ENCODE assay signal across 11 cellular contexts in genomic region chr11:34223021-34223813, GRCh38.
DNase-seq lines count a peak whose midpoint lies in the region; ATAC-seq, FAIRE-seq and TF ChIP-seq lines count a peak whose summit lies in the region.
"Had no signal": no experiment of that assay in that cellular context is flagged by ENCODE, and none has a peak within 500 bp of the region (broad histone marks: within the 10 kb centered on the region; RNA-seq: fewer than 3 reads in every experiment).

No MANE protein-coding gene starts in this region.

- no peak overlapping the region for H3K4me3 ChIP-seq in IMR-90 (ENCODE audit: insufficient read depth, low read depth, low read length)
- H3K4me3 ChIP-seq: vagina had no signal

- H3K27me3 Mint-ChIP-seq in nephron progenitor cell (ENCODE audit: low read depth, poor library complexity) (peaks cover 88% of the 10 kb centered on the region), immature natural killer cell (ENCODE audit: low read depth in 3 of 3) (no peaks in the 10 kb centered on the region)
- H3K27me3 Mint-ChIP-seq: activated naive CD8-positive, alpha-beta T cell had no signal

- no peak overlapping the region for H3K14ac ChIP-seq in IMR-90 (replicated peaks; ENCODE audit: low read depth, low read length)

- H4K91ac ChIP-seq in IMR-90 (ENCODE audit: insufficient read depth, low read depth, low read length): no peak overlapping the region

- no peak overlapping the region for H3K18ac ChIP-seq in IMR-90 (ENCODE audit: low read depth, low read length)

- H3K4me3 Mint-ChIP-seq in nephron progenitor cell: peak overlapping the region; percentile 1
- H3K4me3 Mint-ChIP-seq in immature natural killer cell: no peak overlapping the region
- H3K4me3 Mint-ChIP-seq: activated naive CD8-positive, alpha-beta T cell had no signal

- TF ChIP-seq CTCF in IMR-90 (conservative IDR thresholded peaks at IDR 0.05; ENCODE audit: low read depth, low read length) (no peak), nephron progenitor cell (IDR thresholded peaks at IDR 0.05) (no peak)

- no peak overlapping the region for H2BK15ac ChIP-seq in IMR-90 (ENCODE audit: low read depth, low read length)

- no peaks in the 10 kb centered on the region for H3K36me3 ChIP-seq in IMR-90 (ENCODE audit: control insufficient read depth, insufficient read depth, low read length)
- H3K36me3 ChIP-seq: BE2C, vagina had no signal

- no TSS peak for BruUV-seq in IMR-90 (replicated peaks; lab: Mats Ljungman, UMichigan)

- H3K23ac ChIP-seq in IMR-90 (ENCODE audit: low read depth, low read length): no peak overlapping the region

- no peak overlapping the region for H4K8ac ChIP-seq in IMR-90 (ENCODE audit: low read depth in 2 of 2, low read length in 2 of 2)

- no peak overlapping the region for H3K9ac ChIP-seq in IMR-90 (ENCODE audit: low read depth, low read length)

- no peak for TF ChIP-seq RAD21 in IMR-90 (IDR thresholded peaks at IDR 0.05; ENCODE audit: low read length)

- in situ Hi-C loops in IMR-90 (cut with MboI; ENCODE audit: low sequenced_read_pairs): no loop called here
- in situ Hi-C loops in G401 (cut with HindIII; ENCODE audit: low sequenced_read_pairs): no loop called here

- no peak overlapping the region for H3K4ac ChIP-seq in IMR-90 (ENCODE audit: low read depth, low read length)

- 12% methylated on average over 10 of the region's 17 CpGs; no CpG with 5 or more reads in 1 of the 2 experiments for WGBS in IMR-90 (ENCODE audit: extremely low coverage in 2 of 2, insufficient read length in 1 of 2), 2 experiments

- H2AFZ ChIP-seq in IMR-90 (replicated peaks; ENCODE audit: low read length, poor library complexity): peak overlapping the region; percentile 35

- H2BK20ac ChIP-seq in IMR-90 (ENCODE audit: low read depth, low read length): no peak overlapping the region

- H3K56ac ChIP-seq in IMR-90 (ENCODE audit: extremely low read depth, insufficient read depth, low read length): no peak overlapping the region

- no peak overlapping the region for H2BK5ac ChIP-seq in IMR-90 (ENCODE audit: low read depth, low read length, poor library complexity, severe bottlenecking)

- CTCF ChIA-PET in IMR-90 (lab: Yijun Ruan, JAX): no interaction called here

- no peaks in the 10 kb centered on the region for H3K79me1 ChIP-seq in IMR-90 (ENCODE audit: low read depth in 1 of 2, low read length in 2 of 2)

- no peak overlapping the region for H2AK5ac ChIP-seq in IMR-90 (ENCODE audit: low read depth, low read length)

- dilution Hi-C loops in IMR-90 (cut with HindIII; ENCODE audit: low sequenced_read_pairs, unreplicated experiment): no loop called here

- H3K36me3 Mint-ChIP-seq in nephron progenitor cell (ENCODE audit: low read depth) (no peaks in the 10 kb centered on the region), immature natural killer cell (no peaks in the 10 kb centered on the region)

- no peak overlapping the region for H2AK9ac ChIP-seq in IMR-90 (replicated peaks; ENCODE audit: low read depth, low read length, poor library complexity)

- H4K20me1 ChIP-seq in IMR-90 (ENCODE audit: insufficient read depth, low read length): no peaks in the 10 kb centered on the region

- TF ChIP-seq POLR2A in IMR-90 (IDR thresholded peaks at IDR 0.05; ENCODE audit: low read depth, low read length): no peak

- no peak overlapping the region for H4K5ac ChIP-seq in IMR-90 (ENCODE audit: low read depth, low read length)

- POLR2A ChIA-PET in IMR-90 (lab: Charles Lee; ENCODE audit: unreplicated experiment): no interaction called here

- FAIRE-seq in endometrium (lab: Jason Lieb, UNC) (peak; percentile 83), GM19239 (lab: Jason Lieb, UNC) (no peak)

- H3K9me3 ChIP-seq in IMR-90 (ENCODE audit: control insufficient read depth, insufficient read depth, low read length): no peaks in the 10 kb centered on the region
- H3K9me3 ChIP-seq: BE2C, vagina had no signal

- ATAC-seq in IMR-90 (ENCODE audit: low read depth): peak; percentile 92
- no peak for ATAC-seq in HG02678 (IDR thresholded peaks at IDR 0.05; ENCODE audit: unreplicated experiment)

- H3K9me3 Mint-ChIP-seq in nephron progenitor cell (peaks cover 4% of the 10 kb centered on the region), immature natural killer cell (no peaks in the 10 kb centered on the region)

- no peaks in the 10 kb centered on the region; the same call in 1 of the 2 replicates for H3K9me1 ChIP-seq in IMR-90 (ENCODE audit: insufficient read depth, low read length)

- DNase-seq in A172 (ENCODE audit: low spot score) (peak; percentile 61), IMR-90 (peak; percentile 87), nephron progenitor cell (peak; percentile 51), G401 (ENCODE audit: low spot score) (no peak), GM19239 (ENCODE audit: insufficient read length, low spot score) (no peak), immature natural killer cell (no peak)
- DNase-seq: BE2C had no signal

- no peak overlapping the region for H2BK120ac ChIP-seq in IMR-90 (ENCODE audit: low read depth, low read length)

- intact Hi-C loops in IMR-90 (cut with micrococcal nuclease): no loop called here

- no peak overlapping the region for H3K27ac ChIP-seq in IMR-90 (ENCODE audit: insufficient read depth, low read length)
- H3K27ac ChIP-seq: vagina had no signal

- peaks cover 9% of the 10 kb centered on the region; the same call in 1 of the 2 replicates for H3K4me1 ChIP-seq in IMR-90 (ENCODE audit: control insufficient read depth, insufficient read depth, low read length)
- H3K4me1 ChIP-seq: BE2C had no signal

- H3K27ac Mint-ChIP-seq in nephron progenitor cell (no peak overlapping the region), immature natural killer cell (no peak overlapping the region)
- H3K27ac Mint-ChIP-seq: activated naive CD8-positive, alpha-beta T cell had no signal

- peak overlapping the region; percentile 54 for H3K4me2 ChIP-seq in IMR-90 (ENCODE audit: low read depth, low read length)

- H3K27me3 ChIP-seq in IMR-90 (ENCODE audit: control insufficient read depth, insufficient read depth, low read length): peaks cover 6% of the 10 kb centered on the region
- H3K27me3 ChIP-seq: BE2C, vagina had no signal

- H3K4me1 Mint-ChIP-seq in nephron progenitor cell: peaks cover 36% of the 10 kb centered on the region
- H3K4me1 Mint-ChIP-seq in immature natural killer cell: no peaks in the 10 kb centered on the region

TF ChIP-seq in IMR-90, 13 proteins besides CTCF, POLR2A, EP300 and RAD21:
- TF ChIP-seq CEBPB (IDR thresholded peaks at IDR 0.05; ENCODE audit: low read depth, low read length) (peak; percentile 43; the same call in 1 of the 2 replicates), USF2 (IDR thresholded peaks at IDR 0.05; ENCODE audit: low read depth, low read length) (peak; percentile 35; the same call in 1 of the 2 replicates), MAFK (IDR thresholded peaks at IDR 0.05; ENCODE audit: low read depth, low read length) (no peak), MXI1 (IDR thresholded peaks at IDR 0.05; ENCODE audit: borderline replicate concordance, low read depth, low read length) (no peak), SMC3 (IDR thresholded peaks at IDR 0.05; ENCODE audit: low read depth, low read length) (no peak), BHLHE40 (IDR thresholded peaks at IDR 0.05; ENCODE audit: low read depth, low read length) (no peak), RFX5 (IDR thresholded peaks at IDR 0.05; ENCODE audit: low read depth, low read length) (no peak), ELK1 (IDR thresholded peaks at IDR 0.05; ENCODE audit: borderline replicate concordance, low read depth, low read length) (no peak), RCOR1 (IDR thresholded peaks at IDR 0.05; ENCODE audit: insufficient replicate concordance, low read length) (no peak), NFE2L2 (IDR thresholded peaks at IDR 0.05; ENCODE audit: low read depth, low read length) (0 out of 2 replicates have a peak, but pooled peaks have one; percentile 10), MAZ (IDR thresholded peaks at IDR 0.05; ENCODE audit: borderline replicate concordance, low read depth, low read length) (no peak), CHD1 (IDR thresholded peaks at IDR 0.05; ENCODE audit: low read depth, low read length) (no peak), FOS (IDR thresholded peaks at IDR 0.05; ENCODE audit: low read depth, low read length) (peak; percentile 43; the same call in 1 of the 2 replicates)

Comparison
In these comparisons a context has a peak if more than half of its experiments do, and no peak if none do; other contexts are left out.
1. DNase-seq: peak in A172 (single experiment), IMR-90 (single experiment) and nephron progenitor cell (single experiment); none in G401 (single experiment), GM19239 (single experiment) and immature natural killer cell (0 of 3).